ENCODE assay signal across 8 cellular contexts in the genomic region with DNA sequence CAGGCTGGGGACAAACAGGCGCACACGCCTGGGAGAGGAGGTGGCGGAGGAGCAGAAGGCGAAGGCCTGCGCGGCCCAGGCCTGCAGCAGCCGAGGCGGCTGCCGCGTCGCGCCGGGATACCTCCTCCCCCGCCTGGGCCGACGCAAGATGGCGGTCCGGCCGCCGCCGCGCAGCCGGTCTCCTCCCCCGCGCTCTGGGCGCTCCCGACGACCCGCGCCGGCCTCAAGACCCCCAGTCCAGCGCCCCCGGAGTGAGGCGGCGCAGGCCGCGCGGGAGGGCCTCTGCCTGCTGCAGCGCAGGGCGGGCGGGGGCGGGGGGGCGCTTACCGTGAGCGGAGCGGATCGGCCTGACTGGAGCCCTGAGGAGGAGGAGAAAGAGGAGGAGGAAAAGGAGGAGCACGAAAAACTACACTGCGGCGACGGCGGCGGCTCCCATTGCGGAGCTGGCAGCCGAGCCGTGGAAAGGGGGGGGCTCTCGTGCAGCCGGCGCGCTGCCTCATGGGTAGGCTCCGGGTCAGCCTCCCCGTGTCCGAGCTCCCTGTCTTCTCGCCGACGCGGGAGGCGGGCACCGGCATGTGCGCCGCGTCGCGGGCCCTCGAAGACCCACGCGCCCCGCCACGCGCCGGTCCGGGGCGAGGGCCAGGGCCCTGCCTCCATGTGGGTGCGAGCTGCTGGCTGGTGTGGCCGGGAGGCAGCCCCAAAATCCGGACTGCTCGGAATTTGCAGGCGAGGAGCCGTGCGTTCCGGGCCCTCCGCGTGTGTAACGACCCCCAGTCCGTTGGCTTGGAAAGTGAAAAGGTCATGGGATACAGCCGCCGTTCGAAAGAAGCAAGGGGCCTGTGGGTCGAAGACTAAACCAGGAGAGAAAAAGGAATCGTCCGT. TPM values are rescaled to one million over a fixed set of nuclear protein-coding genes. Genes with fewer than 3 reads are reported as not detected.
DNase-seq lines count a peak whose midpoint lies in the region; ATAC-seq and TF ChIP-seq lines count a peak whose summit lies in the region.

A gene with protein sequence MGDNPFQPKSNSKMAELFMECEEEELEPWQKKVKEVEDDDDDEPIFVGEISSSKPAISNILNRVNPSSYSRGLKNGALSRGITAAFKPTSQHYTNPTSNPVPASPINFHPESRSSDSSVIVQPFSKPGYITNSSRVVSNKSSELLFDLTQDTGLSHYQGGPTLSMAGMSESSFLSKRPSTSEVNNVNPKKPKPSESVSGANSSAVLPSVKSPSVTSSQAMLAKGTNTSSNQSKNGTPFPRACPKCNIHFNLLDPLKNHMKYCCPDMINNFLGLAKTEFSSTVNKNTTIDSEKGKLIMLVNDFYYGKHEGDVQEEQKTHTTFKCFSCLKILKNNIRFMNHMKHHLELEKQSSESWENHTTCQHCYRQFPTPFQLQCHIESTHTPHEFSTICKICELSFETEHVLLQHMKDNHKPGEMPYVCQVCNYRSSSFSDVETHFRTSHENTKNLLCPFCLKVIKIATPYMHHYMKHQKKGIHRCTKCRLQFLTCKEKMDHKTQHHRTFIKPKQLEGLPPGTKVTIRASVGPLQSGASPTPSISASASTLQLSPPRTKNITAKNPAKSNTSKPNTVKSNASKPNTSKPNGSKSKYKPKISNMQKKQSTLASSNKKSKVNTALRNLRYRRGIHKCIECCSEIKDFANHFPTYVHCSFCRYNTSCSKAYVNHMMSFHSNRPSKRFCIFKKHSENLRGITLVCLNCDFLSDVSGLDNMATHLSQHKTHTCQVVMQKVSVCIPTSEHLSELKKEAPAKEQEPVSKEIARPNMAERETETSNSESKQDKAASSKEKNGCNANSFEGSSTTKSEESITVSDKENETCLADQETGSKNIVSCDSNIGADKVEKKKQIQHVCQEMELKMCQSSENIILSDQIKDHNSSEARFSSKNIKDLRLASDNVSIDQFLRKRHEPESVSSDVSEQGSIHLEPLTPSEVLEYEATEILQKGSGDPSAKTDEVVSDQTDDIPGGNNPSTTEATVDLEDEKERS (minus strand): TSS at position 379 of the 882 bp plus-strand sequence. CDS start 26,400 bp downstream, outside the sequence.

- H3K27ac Mint-ChIP-seq in CD4-positive, alpha-beta T cell = peak within 1 kb of the TSS; percentile 92
- peak within 1 kb of the TSS; percentile 95 for H3K27ac Mint-ChIP-seq in activated CD8-positive, alpha-beta memory T cell treated with anti-CD3 and anti-CD28 coated beads, Interleukin-2, amount 10 ng/mL, durations not matched to agents 7 days and 5 days
- peak within 1 kb of the TSS; percentile 94 for H3K27ac Mint-ChIP-seq in mesothelial cell of epicardium

- peak within 1 kb of the TSS; percentile 89 for H3K4me3 Mint-ChIP-seq in CD4-positive, alpha-beta T cell
- peak within 1 kb of the TSS; percentile 93 for H3K4me3 Mint-ChIP-seq in activated CD8-positive, alpha-beta memory T cell treated with anti-CD3 and anti-CD28 coated beads, Interleukin-2, amount 10 ng/mL, durations not matched to agents 7 days and 5 days
- peak within 1 kb of the TSS; percentile 77 for H3K4me3 Mint-ChIP-seq in mesothelial cell of epicardium

- no peaks in the 10 kb centered on the region for H3K36me3 ChIP-seq in endocrine pancreas (ENCODE audit: control insufficient read depth, insufficient read depth, low read length)

- intact Hi-C loops in CD4-positive, alpha-beta T cell (cut with DNase I, micrococcal nuclease) = loop anchor here (2.0 to 10.0 kb wide), 5 partner anchors 154 to 971 kb away; a partner anchor contains a TSS

- no peaks in the 10 kb centered on the region for H3K27me3 ChIP-seq in CD4-positive, alpha-beta T cell (ENCODE audit: control insufficient read depth, insufficient read depth, low read length)
- H3K27me3 ChIP-seq in endocrine pancreas (ENCODE audit: control insufficient read depth, insufficient read depth, low read length) = no peaks in the 10 kb centered on the region

- POLR2A ChIA-PET in CD4-positive, alpha-beta T cell (lab: Charles Lee) = interaction anchor here (0.6 to 2.1 kb wide), 12 partner anchors 9 to 1536 kb away, joined by 3 to 15 read pairs (median 4); a partner anchor contains a TSS

- no peaks in the 10 kb centered on the region for H3K27me3 Mint-ChIP-seq in CD4-positive, alpha-beta T cell
- peaks cover 3% of the 10 kb centered on the region for H3K27me3 Mint-ChIP-seq in activated CD8-positive, alpha-beta memory T cell treated with anti-CD3 and anti-CD28 coated beads, Interleukin-2, amount 10 ng/mL, durations not matched to agents 7 days and 5 days
- no peaks in the 10 kb centered on the region for H3K27me3 Mint-ChIP-seq in mesothelial cell of epicardium (ENCODE audit: low read depth)

- H3K4me3 ChIP-seq in endocrine pancreas (ENCODE audit: control insufficient read depth, insufficient read depth, low read length) = peak within 1 kb of the TSS; percentile 87

- H3K9me3 Mint-ChIP-seq in CD4-positive, alpha-beta T cell = no peaks in the 10 kb centered on the region
- no peaks in the 10 kb centered on the region for H3K9me3 Mint-ChIP-seq in activated CD8-positive, alpha-beta memory T cell treated with anti-CD3 and anti-CD28 coated beads, Interleukin-2, amount 10 ng/mL, durations not matched to agents 7 days and 5 days (ENCODE audit: low read depth)
- peaks cover 17% of the 10 kb centered on the region for H3K9me3 Mint-ChIP-seq in mesothelial cell of epicardium

- peak; percentile 65 to 79 (median 69) for DNase-seq in CD4-positive, alpha-beta T cell
- DNase-seq in HS-27A (ENCODE audit: low read depth) (peak; percentile 74), NOMO-1 treated with DMSO at 0.1 percent for 48 hours (lab: John Stamatoyannopoulos, UW; ENCODE audit: unreplicated experiment) (peak; percentile 89), mesothelial cell of epicardium (ENCODE audit: low spot score in 2 of 2, unreplicated experiment in 2 of 2) (peak; percentile 34 to 54)
- DNase-seq in activated CD8-positive, alpha-beta memory T cell treated with anti-CD3 and anti-CD28 coated beads, Interleukin-2, amount 10 ng/mL, durations not matched to agents 7 days and 5 days = peak; percentile 84
- DNase-seq in stimulated activated CD8-positive, alpha-beta memory T cell treated with anti-CD3 and anti-CD28 coated beads, Interleukin-15, amount 100 ng/mL, for 48 hours (ENCODE audit: low read depth in 2 of 2) = peak; percentile 70 to 71

- peak within 1 kb of the TSS; percentile 82 for H3K9ac ChIP-seq in endocrine pancreas (ENCODE audit: control insufficient read depth, insufficient read depth, low read length)

- H3K9me3 ChIP-seq in CD4-positive, alpha-beta T cell (ENCODE audit: control insufficient read depth, low read length) = no peaks in the 10 kb centered on the region
- H3K9me3 ChIP-seq in endocrine pancreas (ENCODE audit: control insufficient read depth, low read length) = no peaks in the 10 kb centered on the region

- H3K4me1 Mint-ChIP-seq in CD4-positive, alpha-beta T cell (ENCODE audit: low read depth) = peaks cover 40% of the 10 kb centered on the region
- H3K4me1 Mint-ChIP-seq in activated CD8-positive, alpha-beta memory T cell treated with anti-CD3 and anti-CD28 coated beads, Interleukin-2, amount 10 ng/mL, durations not matched to agents 7 days and 5 days = peaks cover 23% of the 10 kb centered on the region
- peaks cover 19% of the 10 kb centered on the region for H3K4me1 Mint-ChIP-seq in mesothelial cell of epicardium

- CTCF ChIA-PET in CD4-positive, alpha-beta T cell (lab: Charles Lee) = interaction anchor here (0.6 kb wide), 1 partner anchor 8 kb away, joined by 5 read pairs; no protein-coding TSS in a partner anchor
- CTCF ChIA-PET in activated CD8-positive, alpha-beta memory T cell treated with anti-CD3 and anti-CD28 coated beads, Interleukin-2, amount 10 ng/mL, durations not matched to agents 7 days and 5 days (lab: Charles Lee) = interaction anchor here (0.9 to 1.4 kb wide), 4 partner anchors 137 to 480 kb away, joined by 3 read pairs; no protein-coding TSS in a partner anchor

- TF ChIP-seq CTCF in CD4-positive, alpha-beta T cell (IDR thresholded peaks at IDR 0.05) = no peak
- no peak for TF ChIP-seq CTCF in mesothelial cell of epicardium (IDR thresholded peaks at IDR 0.05; ENCODE audit: unreplicated experiment)

- peak; percentile 87 for ATAC-seq in CD4-positive, alpha-beta T cell (ENCODE audit: poor library complexity)
- ATAC-seq in GM19463 (IDR thresholded peaks at IDR 0.05; ENCODE audit: unreplicated experiment) = peak; percentile 78
- peak; percentile 90 for ATAC-seq in activated CD8-positive, alpha-beta memory T cell treated with anti-CD3 and anti-CD28 coated beads, Interleukin-2, amount 10 ng/mL, durations not matched to agents 7 days and 5 days

- H3K36me3 Mint-ChIP-seq in CD4-positive, alpha-beta T cell (ENCODE audit: low read depth) = peaks cover 23% of the 10 kb centered on the region
- peaks cover 15% of the 10 kb centered on the region for H3K36me3 Mint-ChIP-seq in activated CD8-positive, alpha-beta memory T cell treated with anti-CD3 and anti-CD28 coated beads, Interleukin-2, amount 10 ng/mL, durations not matched to agents 7 days and 5 days
- peaks cover 7% of the 10 kb centered on the region for H3K36me3 Mint-ChIP-seq in mesothelial cell of epicardium

- peak within 1 kb of the TSS; percentile 48 for H3K27ac ChIP-seq in CD4-positive, alpha-beta T cell (ENCODE audit: low read depth, low read length)

- peaks cover 36% of the 10 kb centered on the region for H3K4me1 ChIP-seq in endocrine pancreas (ENCODE audit: control insufficient read depth, insufficient read depth, low read length)

RNA-seq across cellular contexts. Expression of the gene that starts here (rescaled TPM):
- 10 to 100 TPM; 27.2 to 30.3 TPM for total RNA-seq in CD4-positive, alpha-beta T cell
- 10 to 100 TPM; 20.0 to 22.2 TPM for total RNA-seq in activated CD8-positive, alpha-beta memory T cell treated with anti-CD3 and anti-CD28 coated beads, Interleukin-2, amount 10 ng/mL, durations not matched to agents 7 days and 5 days
- 22.6 to 25.1 TPM (median 23.0 TPM) in 3 replicates for total RNA-seq in mesothelial cell of epicardium

Comparison
In these comparisons a context has a peak if more than half of its experiments do, and no peak if none do; other contexts are left out.
1. Peak in every context shown above with its lines: DNase-seq, ATAC-seq, H3K4me3 ChIP-seq and H3K27ac ChIP-seq.